12 cellular contexts compared by ENCODE assay signal in genomic region chr14:95679995-95680735, GRCh38. TPM values are rescaled to one million over a fixed set of nuclear protein-coding genes. Genes with fewer than 3 reads are reported as not detected.
DNase-seq lines count a peak whose midpoint lies in the region; ATAC-seq and TF ChIP-seq lines count a peak whose summit lies in the region.
"Had no signal": no experiment of that assay in that cellular context is flagged by ENCODE, and none has a peak within 500 bp of the region (broad histone marks: within the 10 kb centered on the region; RNA-seq: fewer than 3 reads in every experiment).

No MANE protein-coding gene starts in this region.

- H3K9me2 ChIP-seq in PC-3 (replicated peaks; ENCODE audit: low read length): no peaks in the 10 kb centered on the region
- no peaks in the 10 kb centered on the region for H3K9me2 ChIP-seq in PC-9 (ENCODE audit: insufficient read depth)

- H3K9me3 ChIP-seq in PC-3 (ENCODE audit: low read length) (no peaks in the 10 kb centered on the region), PC-9 (ENCODE audit: insufficient read depth, low read depth) (no peaks in the 10 kb centered on the region)

- H2AFZ ChIP-seq in PC-3 (ENCODE audit: low read length): no peak overlapping the region
- no peak overlapping the region for H2AFZ ChIP-seq in PC-9

- H3K4me1 Mint-ChIP-seq in nephron progenitor cell (peaks cover 11% of the 10 kb centered on the region), osteocyte (ENCODE audit: unreplicated experiment) (no peaks in the 10 kb centered on the region)

- no peak overlapping the region for H3K4me3 Mint-ChIP-seq in nephron progenitor cell
- H3K4me3 Mint-ChIP-seq in osteocyte (ENCODE audit: unreplicated experiment): no peak overlapping the region
- H3K4me3 Mint-ChIP-seq: neural crest cell had no signal

- POLR2A ChIA-PET in GM10248 (lab: Yijun Ruan, JAX) (no interaction called here), PC-3 (lab: Charles Lee; ENCODE audit: unreplicated experiment) (no interaction called here), PC-9 (lab: Charles Lee; ENCODE audit: unreplicated experiment) (no interaction called here)

- CTCF ChIA-PET in GM10248 (lab: Yijun Ruan, JAX) (interaction anchor here (0.7 to 4.7 kb wide), 18 partner anchors 9 to 314 kb away, joined by 3 to 51 read pairs (median 4); no protein-coding TSS in a partner anchor), PC-3 (lab: Charles Lee) (interaction anchor here (0.6 kb wide), 1 partner anchor 73 kb away, joined by 4 read pairs; no protein-coding TSS in a partner anchor), PC-9 (lab: Charles Lee) (interaction anchor here (0.5 kb wide), 1 partner anchor 14 kb away, joined by 6 read pairs; no protein-coding TSS in a partner anchor)

- H3K9me3 Mint-ChIP-seq in nephron progenitor cell: peaks cover 26% of the 10 kb centered on the region
- peaks cover 17% of the 10 kb centered on the region for H3K9me3 Mint-ChIP-seq in osteocyte (ENCODE audit: unreplicated experiment)

- ATAC-seq in PC-3: no peak
- no peak for ATAC-seq in GM18505 (IDR thresholded peaks at IDR 0.05; ENCODE audit: unreplicated experiment)
- ATAC-seq in Right ventricle myocardium superior (ENCODE audit: poor library complexity): no peak

- H3K27me3 ChIP-seq in PC-3 (ENCODE audit: low read length): peaks cover 27% of the 10 kb centered on the region; the same call in 1 of the 2 replicates
- peaks cover 19% of the 10 kb centered on the region for H3K27me3 ChIP-seq in PC-9 (ENCODE audit: insufficient read depth, low read depth)

- H3K36me3 ChIP-seq in PC-3 (ENCODE audit: low read depth, low read length): no peaks in the 10 kb centered on the region
- H3K36me3 ChIP-seq in PC-9 (ENCODE audit: low read depth): no peaks in the 10 kb centered on the region

- no TSS peak for BruUV-seq in PC-3 (replicated peaks; lab: Mats Ljungman, UMichigan)
- no TSS peak for BruUV-seq in PC-9 (replicated peaks; lab: Mats Ljungman, UMichigan)

- H3K27ac ChIP-seq in PC-3 (ENCODE audit: low read length) (no peak overlapping the region), PC-9 (no peak overlapping the region)

- H3F3A ChIP-seq in PC-3 (ENCODE audit: low read length, unreplicated experiment) (no peaks in the 10 kb centered on the region), PC-9 (ENCODE audit: insufficient read depth, low read depth) (no peaks in the 10 kb centered on the region)

- TF ChIP-seq POLR2A in GM18505 (IDR thresholded peaks at IDR 0.05; ENCODE audit: borderline replicate concordance, extremely low read depth, insufficient read depth, insufficient read length): no peak

- H3K36me3 Mint-ChIP-seq in nephron progenitor cell (ENCODE audit: low read depth) (no peaks in the 10 kb centered on the region), osteocyte (ENCODE audit: unreplicated experiment) (no peaks in the 10 kb centered on the region)

- DNase-seq in GM10248 (ENCODE audit: extremely low spot score) (peak; percentile 48), HuH-7.5 (ENCODE audit: low spot score) (peak; percentile 56), PC-3 (no peak), nephron progenitor cell (peak; percentile 25), Right ventricle myocardium superior (no peak), osteocyte (ENCODE audit: extremely low spot score, unreplicated experiment) (no peak), PC-9 (no peak)
- DNase-seq: amygdala, substantia nigra had no signal

- no peak overlapping the region for H3K27ac Mint-ChIP-seq in nephron progenitor cell
- H3K27ac Mint-ChIP-seq in osteocyte (ENCODE audit: unreplicated experiment): no peak overlapping the region

- H3K79me2 ChIP-seq in PC-3 (ENCODE audit: low read length) (no peaks in the 10 kb centered on the region), PC-9 (ENCODE audit: low read depth) (no peaks in the 10 kb centered on the region)

- H3K27me3 Mint-ChIP-seq in nephron progenitor cell (ENCODE audit: low read depth, poor library complexity): peaks cover 4% of the 10 kb centered on the region
- peaks cover 4% of the 10 kb centered on the region for H3K27me3 Mint-ChIP-seq in osteocyte (ENCODE audit: unreplicated experiment)

- H3K4me1 ChIP-seq in PC-3 (ENCODE audit: insufficient read depth, low read length) (no peaks in the 10 kb centered on the region), PC-9 (replicated peaks; ENCODE audit: insufficient read depth) (no peaks in the 10 kb centered on the region)

- intact Hi-C loops in PC-3 (cut with micrococcal nuclease) (no loop called here), Right ventricle myocardium superior (cut with DNase I) (loop anchor here (10.0 kb wide), 1 partner anchor 115 kb away; no protein-coding TSS in a partner anchor), PC-9 (cut with micrococcal nuclease; ENCODE audit: unreplicated experiment) (no loop called here)

- TF ChIP-seq CTCF in GM10248 (IDR thresholded peaks at IDR 0.05; ENCODE audit: control extremely low read depth, extremely low read depth, low read depth, missing control alignments) (peak; percentile 8), PC-3 (conservative IDR thresholded peaks at IDR 0.05; ENCODE audit: low read depth, low read length) (peak; percentile 22; the same call in 1 of the 2 replicates), nephron progenitor cell (IDR thresholded peaks at IDR 0.05) (no peak), osteocyte (IDR thresholded peaks at IDR 0.05) (no peak), PC-9 (conservative IDR thresholded peaks at IDR 0.05) (no peak)

- no peaks in the 10 kb centered on the region for H4K20me1 ChIP-seq in PC-3 (ENCODE audit: low read length)
- H4K20me1 ChIP-seq in PC-9 (ENCODE audit: insufficient read depth): no peaks in the 10 kb centered on the region

- H3K4me2 ChIP-seq in PC-3 (ENCODE audit: low read length) (no peak overlapping the region), PC-9 (no peak overlapping the region)

- H3K4me3 ChIP-seq in PC-3 (ENCODE audit: low read length) (no peak overlapping the region), PC-9 (no peak overlapping the region)

- H3K9ac ChIP-seq in PC-3 (ENCODE audit: low read length): no peak overlapping the region

RNA-seq across cellular contexts. Expression of gene TCL1B, which starts 6.1 kb away (rescaled TPM):
- total RNA-seq in PC-3 (2014; rRNA removed) (not detected in 2 replicates), Right ventricle myocardium superior (not detected), osteocyte (not detected in 2 replicates), PC-9 (2021) (not detected in 2 replicates)
- total RNA-seq: M059J, neural crest cell had no signal

RNA-seq across cellular contexts. Expression of gene TCL1A, which starts 33.8 kb away (rescaled TPM):
- total RNA-seq in PC-3 (2014; rRNA removed) (not detected in 2 replicates), Right ventricle myocardium superior (not detected), osteocyte (not detected in 2 replicates), PC-9 (2021) (not detected in 2 replicates)
- total RNA-seq: M059J, neural crest cell had no signal

Comparison
In these comparisons a context has a peak if more than half of its experiments do, and no peak if none do; other contexts are left out.
1. DNase-seq: peak in GM10248 (single experiment), HuH-7.5 (single experiment) and nephron progenitor cell (single experiment); none in PC-3 (single experiment), Right ventricle myocardium superior (single experiment), osteocyte (single experiment) and PC-9 (0 of 2).
2. CTCF ChIP-seq: peak in GM10248 (single experiment) and PC-3 (single experiment); none in nephron progenitor cell (single experiment), osteocyte (single experiment) and PC-9 (single experiment).